ENCODE assay signal across 1 cellular context in the genomic region with DNA sequence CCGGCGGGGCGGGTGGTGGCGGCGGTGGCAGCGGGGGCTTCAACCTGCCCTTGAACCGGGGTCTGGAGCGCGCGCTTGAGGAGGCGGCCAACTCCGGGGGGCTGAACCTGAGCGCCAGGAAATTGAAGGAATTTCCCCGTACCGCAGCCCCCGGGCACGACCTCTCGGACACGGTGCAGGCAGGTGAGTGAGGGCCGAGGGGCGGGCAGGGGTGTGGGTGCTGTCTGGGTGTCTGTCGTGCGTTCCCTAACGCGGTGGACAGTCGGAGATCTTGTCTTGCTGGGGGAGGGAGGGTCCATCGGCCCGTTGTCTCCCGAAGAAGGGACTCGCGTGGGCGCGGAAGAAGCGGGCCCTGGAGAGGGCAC.
A peak's percentile ranks its signal among the peaks of the same experiment; 100 is the strongest.
TF ChIP-seq lines count a peak whose summit lies in the region.

No MANE protein-coding gene starts in this region.

TF ChIP-seq in WTC11, 78 proteins besides CTCF, POLR2A, EP300 and RAD21 (continued from another document):
- TF ChIP-seq, protein P1, sequence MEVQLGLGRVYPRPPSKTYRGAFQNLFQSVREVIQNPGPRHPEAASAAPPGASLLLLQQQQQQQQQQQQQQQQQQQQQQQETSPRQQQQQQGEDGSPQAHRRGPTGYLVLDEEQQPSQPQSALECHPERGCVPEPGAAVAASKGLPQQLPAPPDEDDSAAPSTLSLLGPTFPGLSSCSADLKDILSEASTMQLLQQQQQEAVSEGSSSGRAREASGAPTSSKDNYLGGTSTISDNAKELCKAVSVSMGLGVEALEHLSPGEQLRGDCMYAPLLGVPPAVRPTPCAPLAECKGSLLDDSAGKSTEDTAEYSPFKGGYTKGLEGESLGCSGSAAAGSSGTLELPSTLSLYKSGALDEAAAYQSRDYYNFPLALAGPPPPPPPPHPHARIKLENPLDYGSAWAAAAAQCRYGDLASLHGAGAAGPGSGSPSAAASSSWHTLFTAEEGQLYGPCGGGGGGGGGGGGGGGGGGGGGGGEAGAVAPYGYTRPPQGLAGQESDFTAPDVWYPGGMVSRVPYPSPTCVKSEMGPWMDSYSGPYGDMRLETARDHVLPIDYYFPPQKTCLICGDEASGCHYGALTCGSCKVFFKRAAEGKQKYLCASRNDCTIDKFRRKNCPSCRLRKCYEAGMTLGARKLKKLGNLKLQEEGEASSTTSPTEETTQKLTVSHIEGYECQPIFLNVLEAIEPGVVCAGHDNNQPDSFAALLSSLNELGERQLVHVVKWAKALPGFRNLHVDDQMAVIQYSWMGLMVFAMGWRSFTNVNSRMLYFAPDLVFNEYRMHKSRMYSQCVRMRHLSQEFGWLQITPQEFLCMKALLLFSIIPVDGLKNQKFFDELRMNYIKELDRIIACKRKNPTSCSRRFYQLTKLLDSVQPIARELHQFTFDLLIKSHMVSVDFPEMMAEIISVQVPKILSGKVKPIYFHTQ (CRISPR knock-in tag; IDR thresholded peaks at IDR 0.05), result no peak
- TF ChIP-seq, protein P2, sequence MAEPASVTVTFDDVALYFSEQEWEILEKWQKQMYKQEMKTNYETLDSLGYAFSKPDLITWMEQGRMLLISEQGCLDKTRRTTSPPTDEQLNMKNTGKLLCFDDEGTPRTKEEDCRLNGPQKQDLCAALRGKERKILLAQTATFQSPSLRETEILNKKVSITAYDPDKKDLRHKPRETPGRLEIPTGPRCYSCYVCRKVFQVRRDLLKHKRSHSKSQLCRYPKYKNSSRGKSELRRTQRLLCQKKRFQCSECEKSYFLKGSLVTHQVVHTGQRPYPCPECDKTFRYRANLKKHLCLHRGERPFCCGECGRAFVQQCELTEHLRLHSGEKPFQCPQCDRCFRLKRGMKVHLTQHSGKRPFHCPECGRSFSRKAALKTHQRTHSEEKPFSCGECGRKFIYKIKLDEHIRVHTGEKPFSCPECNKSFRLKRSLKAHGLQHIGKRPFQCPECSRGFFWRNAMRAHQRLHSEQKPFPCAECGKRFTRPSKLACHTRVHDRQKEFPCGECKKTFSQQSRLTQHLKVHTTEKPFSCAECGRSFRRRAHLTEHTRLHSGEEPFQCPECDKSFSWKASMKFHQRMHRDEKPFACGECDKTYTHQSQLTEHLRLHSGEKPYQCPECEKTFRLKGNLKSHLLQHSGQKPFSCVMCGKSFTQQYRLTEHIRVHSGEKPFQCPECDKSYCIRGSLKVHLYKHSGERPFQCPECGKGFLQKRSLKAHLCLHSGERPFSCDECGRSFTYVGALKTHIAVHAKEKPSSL (CRISPR knock-in tag; conservative IDR thresholded peaks at IDR 0.05), result no peak
- TF ChIP-seq HMGA2 (CRISPR knock-in tag; IDR thresholded peaks at IDR 0.05) (no peak), TEAD1 (CRISPR knock-in tag; IDR thresholded peaks at IDR 0.05) (no peak), NFYB (CRISPR knock-in tag; conservative IDR thresholded peaks at IDR 0.05; ENCODE audit: low read depth) (no peak), PRRX2 (CRISPR knock-in tag; IDR thresholded peaks at IDR 0.05) (no peak), TP53 (CRISPR knock-in tag; IDR thresholded peaks at IDR 0.05) (peak; percentile 56; the same call in 1 of the 2 replicates)
- TF ChIP-seq, protein P3, sequence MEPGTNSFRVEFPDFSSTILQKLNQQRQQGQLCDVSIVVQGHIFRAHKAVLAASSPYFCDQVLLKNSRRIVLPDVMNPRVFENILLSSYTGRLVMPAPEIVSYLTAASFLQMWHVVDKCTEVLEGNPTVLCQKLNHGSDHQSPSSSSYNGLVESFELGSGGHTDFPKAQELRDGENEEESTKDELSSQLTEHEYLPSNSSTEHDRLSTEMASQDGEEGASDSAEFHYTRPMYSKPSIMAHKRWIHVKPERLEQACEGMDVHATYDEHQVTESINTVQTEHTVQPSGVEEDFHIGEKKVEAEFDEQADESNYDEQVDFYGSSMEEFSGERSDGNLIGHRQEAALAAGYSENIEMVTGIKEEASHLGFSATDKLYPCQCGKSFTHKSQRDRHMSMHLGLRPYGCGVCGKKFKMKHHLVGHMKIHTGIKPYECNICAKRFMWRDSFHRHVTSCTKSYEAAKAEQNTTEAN (CRISPR knock-in tag; IDR thresholded peaks at IDR 0.05), result no peak
- TF ChIP-seq, protein P4, sequence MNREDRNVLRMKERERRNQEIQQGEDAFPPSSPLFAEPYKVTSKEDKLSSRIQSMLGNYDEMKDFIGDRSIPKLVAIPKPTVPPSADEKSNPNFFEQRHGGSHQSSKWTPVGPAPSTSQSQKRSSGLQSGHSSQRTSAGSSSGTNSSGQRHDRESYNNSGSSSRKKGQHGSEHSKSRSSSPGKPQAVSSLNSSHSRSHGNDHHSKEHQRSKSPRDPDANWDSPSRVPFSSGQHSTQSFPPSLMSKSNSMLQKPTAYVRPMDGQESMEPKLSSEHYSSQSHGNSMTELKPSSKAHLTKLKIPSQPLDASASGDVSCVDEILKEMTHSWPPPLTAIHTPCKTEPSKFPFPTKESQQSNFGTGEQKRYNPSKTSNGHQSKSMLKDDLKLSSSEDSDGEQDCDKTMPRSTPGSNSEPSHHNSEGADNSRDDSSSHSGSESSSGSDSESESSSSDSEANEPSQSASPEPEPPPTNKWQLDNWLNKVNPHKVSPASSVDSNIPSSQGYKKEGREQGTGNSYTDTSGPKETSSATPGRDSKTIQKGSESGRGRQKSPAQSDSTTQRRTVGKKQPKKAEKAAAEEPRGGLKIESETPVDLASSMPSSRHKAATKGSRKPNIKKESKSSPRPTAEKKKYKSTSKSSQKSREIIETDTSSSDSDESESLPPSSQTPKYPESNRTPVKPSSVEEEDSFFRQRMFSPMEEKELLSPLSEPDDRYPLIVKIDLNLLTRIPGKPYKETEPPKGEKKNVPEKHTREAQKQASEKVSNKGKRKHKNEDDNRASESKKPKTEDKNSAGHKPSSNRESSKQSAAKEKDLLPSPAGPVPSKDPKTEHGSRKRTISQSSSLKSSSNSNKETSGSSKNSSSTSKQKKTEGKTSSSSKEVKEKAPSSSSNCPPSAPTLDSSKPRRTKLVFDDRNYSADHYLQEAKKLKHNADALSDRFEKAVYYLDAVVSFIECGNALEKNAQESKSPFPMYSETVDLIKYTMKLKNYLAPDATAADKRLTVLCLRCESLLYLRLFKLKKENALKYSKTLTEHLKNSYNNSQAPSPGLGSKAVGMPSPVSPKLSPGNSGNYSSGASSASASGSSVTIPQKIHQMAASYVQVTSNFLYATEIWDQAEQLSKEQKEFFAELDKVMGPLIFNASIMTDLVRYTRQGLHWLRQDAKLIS (CRISPR knock-in tag; IDR thresholded peaks at IDR 0.05; ENCODE audit: borderline replicate concordance), result no peak
